ENCODE assay signal across 8 cellular contexts in genomic region chrX:70456256-70456655, GRCh38. TPM values are rescaled to one million over a fixed set of nuclear protein-coding genes. Genes with fewer than 3 reads are reported as not detected.
DNase-seq lines count a peak whose midpoint lies in the region; ATAC-seq lines count a peak whose summit lies in the region.

No MANE protein-coding gene starts in this region.

- no peaks in the 10 kb centered on the region for H3K9me3 Mint-ChIP-seq in CD8-positive, alpha-beta memory T cell

- POLR2A ChIA-PET in CD8-positive, alpha-beta memory T cell (lab: Charles Lee), result no interaction called here

- H3K4me3 Mint-ChIP-seq in CD8-positive, alpha-beta memory T cell, result peak overlapping the region; percentile 74 to 92 (median 86)

- CTCF ChIA-PET in CD8-positive, alpha-beta memory T cell (lab: Charles Lee), result interaction anchor here (1.2 kb wide), 1 partner anchor 12 kb away, joined by 3 read pairs; no protein-coding TSS in a partner anchor

- peaks cover 13% of the 10 kb centered on the region for H3K4me1 ChIP-seq in CD8-positive, alpha-beta memory T cell (ENCODE audit: insufficient read depth, low read length)
- H3K4me1 ChIP-seq in muscle layer of duodenum (ENCODE audit: control insufficient read depth in 1 of 2, insufficient read depth in 2 of 2, low read length in 2 of 2), result peaks cover 0 to 6% of the 10 kb centered on the region in 2 donors

- H3K27ac ChIP-seq in CD8-positive, alpha-beta memory T cell (ENCODE audit: low read depth, low read length), result no peak overlapping the region
- peak overlapping the region; percentile 19 for H3K27ac ChIP-seq in angular gyrus (ENCODE audit: low read depth, low read length)
- peak overlapping the region; percentile 72 for H3K27ac ChIP-seq in muscle layer of duodenum (ENCODE audit: low read length)

- DNase-seq in CD8-positive, alpha-beta memory T cell, result no peak
- no peak for DNase-seq in NCI-H446 (lab: John Stamatoyannopoulos, UW)
- DNase-seq in NCI-H446 treated with DMSO at 0.1 percent for 48 hours (lab: John Stamatoyannopoulos, UW), result no peak
- DNase-seq in DMS153 (lab: John Stamatoyannopoulos, UW), result no peak

- no peaks in the 10 kb centered on the region for H3K9me3 ChIP-seq in CD8-positive, alpha-beta memory T cell (ENCODE audit: low read length)
- H3K9me3 ChIP-seq in muscle layer of duodenum (ENCODE audit: control insufficient read depth in 1 of 2, low read length in 2 of 2), result no peaks in the 10 kb centered on the region

- H3K27me3 Mint-ChIP-seq in CD8-positive, alpha-beta memory T cell, result peaks cover 0 to 8% of the 10 kb centered on the region in 2 donors

- peaks cover 0 to 29% (median 5%) of the 10 kb centered on the region in 3 donors for H3K36me3 Mint-ChIP-seq in CD8-positive, alpha-beta memory T cell

- H3K27me3 ChIP-seq in CD8-positive, alpha-beta memory T cell (ENCODE audit: insufficient read depth, low read length, poor library complexity, severe bottlenecking), result no peaks in the 10 kb centered on the region
- H3K27me3 ChIP-seq in muscle layer of duodenum (ENCODE audit: low read depth, low read length), result no peaks in the 10 kb centered on the region

- peak overlapping the region; percentile 59 for H3K4me3 ChIP-seq in CD8-positive, alpha-beta memory T cell (ENCODE audit: low read length)
- H3K4me3 ChIP-seq in muscle layer of duodenum (ENCODE audit: low read depth in 1 of 2, low read length in 2 of 2), result peak overlapping the region; percentile 62 to 68

- H3K4me1 Mint-ChIP-seq in CD8-positive, alpha-beta memory T cell, result peaks cover 36 to 63% (median 37%) of the 10 kb centered on the region in 3 donors

- ATAC-seq in HG02678 (IDR thresholded peaks at IDR 0.05; ENCODE audit: unreplicated experiment) (peak; percentile 26), HG03108 (IDR thresholded peaks at IDR 0.05; ENCODE audit: unreplicated experiment) (no peak)

- H3K27ac Mint-ChIP-seq in CD8-positive, alpha-beta memory T cell, result peak overlapping the region in 7 of 8 donors; percentile 64 to 92 (median 82)

- no peaks in the 10 kb centered on the region for H3K36me3 ChIP-seq in CD8-positive, alpha-beta memory T cell (ENCODE audit: insufficient read depth, low read length)
- no peaks in the 10 kb centered on the region for H3K36me3 ChIP-seq in muscle layer of duodenum (ENCODE audit: control insufficient read depth in 1 of 2, insufficient read depth in 2 of 2, low read length in 2 of 2)

RNA-seq across cellular contexts. Expression of gene DLG3, which starts 11.6 kb away (rescaled TPM):
- total RNA-seq in CD8-positive, alpha-beta memory T cell, result 10 to 100 TPM; 28.1 to 30.4 TPM
- polyA plus RNA-seq in CD8-positive, alpha-beta memory T cell, result 13.5 TPM

RNA-seq across cellular contexts. Expression of gene GDPD2, which starts 33.1 kb away (rescaled TPM):
- under 1 TPM in 1 of 2 experiments, not detected in 1; 0.09 TPM for total RNA-seq in CD8-positive, alpha-beta memory T cell
- not detected for polyA plus RNA-seq in CD8-positive, alpha-beta memory T cell
